In genomic region chr1:225736651-225737097, GRCh38 we compare ENCODE assay signal across 17 cellular contexts. TPM values are rescaled to one million over a fixed set of nuclear protein-coding genes. Genes with fewer than 3 reads are reported as not detected.
DNase-seq lines count a peak whose midpoint lies in the region; ATAC-seq, FAIRE-seq and TF ChIP-seq lines count a peak whose summit lies in the region.
"Had no signal": no experiment of that assay in that cellular context is flagged by ENCODE, and none has a peak within 500 bp of the region (broad histone marks: within the 10 kb centered on the region; RNA-seq: fewer than 3 reads in every experiment).

No MANE protein-coding gene starts in this region.

- TF ChIP-seq EP300 in HepG2 (IDR thresholded peaks at IDR 0.05; ENCODE audit: low read depth in 2 of 2, low read length in 2 of 2) (no peak), HepG2 (CRISPR knock-in tag; IDR thresholded peaks at IDR 0.05; ENCODE audit: borderline replicate concordance) (no peak), stomach (IDR thresholded peaks at IDR 0.05) (no peak)

- no peak for TF ChIP-seq POLR2A in HepG2 (IDR thresholded peaks at IDR 0.05; ENCODE audit: insufficient read depth in 1 of 2, low read depth in 2 of 2, low read length in 2 of 2)
- TF ChIP-seq POLR2A in stomach (IDR thresholded peaks at IDR 0.05): no peak

- peak; percentile 11; the same call in 1 of the 2 replicates for ATAC-seq in PC-3
- ATAC-seq in HepG2: peak; percentile 54

- no peaks in the 10 kb centered on the region for H3K9me3 Mint-ChIP-seq in MCF 10A (ENCODE audit: unreplicated experiment)
- H3K9me3 Mint-ChIP-seq: activated T-helper 1 cell treated with anti-CD3 and anti-CD28 coated beads, Interleukin-12 subunit alpha, Interleukin-12 subunit beta, Interleukin-2, Interleukin-4 antibody, amounts not matched to agents 30 ng/mL and 10 ng/mL and 1 ng/mL, durations not matched to agents 14 hours and 24 hours and 36 hours; endodermal cell had no signal

- DNase-seq in PC-3 (peak; percentile 20), MCF 10A (ENCODE audit: unreplicated experiment) (peak; percentile 77), HepG2 (ENCODE audit: low spot score) (no peak), stomach (no peak), COR-L47 (lab: John Stamatoyannopoulos, UW) (no peak), NCI-H146 (lab: John Stamatoyannopoulos, UW) (no peak), putamen (ENCODE audit: low spot score) (no peak)
- no peak for DNase-seq in activated CD4-positive, CD25-positive, alpha-beta regulatory T cell (lab: John Stamatoyannopoulos, UW)
- DNase-seq: activated CD4-positive, alpha-beta T cell treated with anti-CD3 and anti-CD28 coated beads, Interleukin-2, amount 50 U/mL, for 4 hours; C1 segment of cervical spinal cord; endodermal cell; KBM-7; NCI-H1694; NCI-H524 treated with DMSO at 0.1 percent for 48 hours; Peyer's patch had no signal

- 24% methylated on average over 6 of the region's 7 CpGs for WGBS in HepG2 (ENCODE audit: low lambda C conversion rate)
- WGBS in stomach, 5 donors: 59 to 74% (median 66%) methylated on average over 7 of the region's 7 CpGs

- peaks cover 11% of the 10 kb centered on the region for H3F3A ChIP-seq in PC-3 (ENCODE audit: low read length, unreplicated experiment)

- H3K27ac Mint-ChIP-seq in MCF 10A (ENCODE audit: low read depth, unreplicated experiment): peak overlapping the region; percentile 89
- H3K27ac Mint-ChIP-seq: activated T-helper 1 cell treated with anti-CD3 and anti-CD28 coated beads, Interleukin-12 subunit alpha, Interleukin-12 subunit beta, Interleukin-2, Interleukin-4 antibody, amounts not matched to agents 30 ng/mL and 10 ng/mL and 1 ng/mL, durations not matched to agents 14 hours and 24 hours and 36 hours; endodermal cell had no signal

- no peaks in the 10 kb centered on the region for H3K27me3 ChIP-seq in PC-3 (ENCODE audit: low read length)
- H3K27me3 ChIP-seq in HepG2 (ENCODE audit: control insufficient read depth in 1 of 2, insufficient read depth in 2 of 2, low read length in 2 of 2): peaks cover 0 to 5% of the 10 kb centered on the region in 2 experiments; a peak in 1 of 5 replicates
- no peaks in the 10 kb centered on the region for H3K27me3 ChIP-seq in stomach
- H3K27me3 ChIP-seq: Peyer's patch had no signal

- H4K20me1 ChIP-seq in PC-3 (ENCODE audit: low read length) (no peaks in the 10 kb centered on the region), HepG2 (ENCODE audit: insufficient read depth, low read length) (no peaks in the 10 kb centered on the region)

- peak overlapping the region; percentile 60 for H3K4me3 Mint-ChIP-seq in MCF 10A (ENCODE audit: unreplicated experiment)
- H3K4me3 Mint-ChIP-seq: activated T-helper 1 cell treated with anti-CD3 and anti-CD28 coated beads, Interleukin-12 subunit alpha, Interleukin-12 subunit beta, Interleukin-2, Interleukin-4 antibody, amounts not matched to agents 30 ng/mL and 10 ng/mL and 1 ng/mL, durations not matched to agents 14 hours and 24 hours and 36 hours; endodermal cell had no signal

- no peak for TF ChIP-seq RAD21 in HepG2 (CRISPR knock-in tag; IDR thresholded peaks at IDR 0.05)

- H3K9ac ChIP-seq in PC-3 (ENCODE audit: low read length) (peak overlapping the region; percentile 11; the same call in 1 of the 2 replicates), HepG2 (ENCODE audit: insufficient read depth, low read depth, low read length) (peak overlapping the region; percentile 37)

- CTCF ChIA-PET in PC-3 (lab: Charles Lee): interaction anchor here (0.5 to 1.0 kb wide), 3 partner anchors 10 to 35 kb away, joined by 3 to 5 read pairs (median 4); no protein-coding TSS in a partner anchor
- CTCF ChIA-PET in MCF 10A (lab: Yijun Ruan, JAX): interaction anchor here (0.6 to 7.8 kb wide), 41 partner anchors 8 to 264 kb away, joined by 3 to 228 read pairs (median 4); partner anchors contain the start of genes EPHX1, PYCR2 and SRP9
- CTCF ChIA-PET in HepG2 (lab: Yijun Ruan, JAX; ENCODE audit: low intra/inter-chr PET ratio, low total read pairs): no interaction called here

- peak overlapping the region; percentile 14 for H2AFZ ChIP-seq in PC-3 (ENCODE audit: low read length)
- H2AFZ ChIP-seq in HepG2 (ENCODE audit: low read length): no peak overlapping the region

- no peaks in the 10 kb centered on the region for H3K27me3 Mint-ChIP-seq in MCF 10A (ENCODE audit: insufficient read depth, unreplicated experiment)

- peak overlapping the region; percentile 68 for H3K27ac ChIP-seq in PC-3 (ENCODE audit: low read length)
- H3K27ac ChIP-seq in HepG2 (ENCODE audit: extremely low read length, insufficient read depth, low read length): no peak overlapping the region
- peak overlapping the region in 4 of 5 donors; percentile 50 to 70 (median 58) for H3K27ac ChIP-seq in stomach

- H3K4me3 ChIP-seq in PC-3 (ENCODE audit: low read length): peak overlapping the region; percentile 16; the same call in 1 of the 2 replicates
- peak overlapping the region; percentile 6 to 53 (median 35); a peak in 5 of 6 replicates for H3K4me3 ChIP-seq in HepG2 (replicated peaks in 1 of 3; ENCODE audit: insufficient read depth in 1 of 3, low read depth in 2 of 3, low read length in 3 of 3)
- no peak overlapping the region for H3K4me3 ChIP-seq in stomach
- H3K4me3 ChIP-seq: Peyer's patch had no signal

- in situ Hi-C loops in HepG2 (cut with HindIII; ENCODE audit: extremely low pct_ligation_motif_present, low pct_unique_long_range_greater_than_20kb): no loop called here

- H3K4me2 ChIP-seq in PC-3 (ENCODE audit: low read length) (peak overlapping the region; percentile 73), HepG2 (ENCODE audit: low read depth, low read length) (peak overlapping the region; percentile 71)

- BruUV-seq in PC-3 (replicated peaks; lab: Mats Ljungman, UMichigan): no TSS peak
- BruUV-seq in MCF 10A (replicated peaks; lab: Mats Ljungman, UMichigan): no TSS peak
- BruUV-seq in HepG2 (replicated peaks; lab: Mats Ljungman, UMichigan): no TSS peak

- POLR2A ChIA-PET in PC-3 (lab: Charles Lee; ENCODE audit: unreplicated experiment): interaction anchor here (0.6 kb wide), 1 partner anchor 228 kb away, joined by 3 read pairs; no protein-coding TSS in a partner anchor
- POLR2A ChIA-PET in MCF 10A (lab: Yijun Ruan, JAX): interaction anchor here (0.5 to 8.5 kb wide), 45 partner anchors 9 to 374 kb away, joined by 3 to 243 read pairs (median 5); partner anchors contain the start of genes ENAH, H3-3A, PYCR2 and SRP9
- POLR2A ChIA-PET in HepG2 (lab: Yijun Ruan, JAX): interaction anchor here (1.0 to 3.6 kb wide), 8 partner anchors 10 to 187 kb away, joined by 3 to 41 read pairs (median 10); partner anchors contain the start of genes ENAH and PYCR2

- TF ChIP-seq CTCF in PC-3 (conservative IDR thresholded peaks at IDR 0.05; ENCODE audit: low read depth, low read length) (no peak), MCF 10A (IDR thresholded peaks at IDR 0.05; ENCODE audit: unreplicated experiment) (no peak), HepG2 (CRISPR knock-in tag; IDR thresholded peaks at IDR 0.05) (no peak), stomach (IDR thresholded peaks at IDR 0.05) (no peak)

- FAIRE-seq in HepG2 (lab: Jason Lieb, UNC): no peak
- FAIRE-seq: GM12891 had no signal

- H3K4me1 ChIP-seq in PC-3 (ENCODE audit: insufficient read depth, low read length) (peaks cover 30% of the 10 kb centered on the region), HepG2 (ENCODE audit: insufficient read depth, low read length) (peaks cover 59% of the 10 kb centered on the region), stomach (peaks cover 15 to 27% (median 18%) of the 10 kb centered on the region in 4 donors)

- intact Hi-C loops in PC-3 (cut with micrococcal nuclease) (loop anchor here (1.0 kb wide), 2 partner anchors 36 kb away; no protein-coding TSS in a partner anchor), MCF 10A (cut with micrococcal nuclease) (loop anchor here (1.0 to 5.0 kb wide), 2 partner anchors 34 to 36 kb away; no protein-coding TSS in a partner anchor), HepG2 (cut with micrococcal nuclease; ENCODE audit: unreplicated experiment) (loop anchor here (5.0 kb wide), 2 partner anchors 34 to 36 kb away; no protein-coding TSS in a partner anchor), stomach (cut with DNase I; ENCODE audit: low total_unique reads) (no loop called here)

- peaks cover 33% of the 10 kb centered on the region for H3K4me1 Mint-ChIP-seq in MCF 10A (ENCODE audit: insufficient read depth, unreplicated experiment)

- H3K36me3 ChIP-seq in PC-3 (ENCODE audit: low read depth, low read length): no peaks in the 10 kb centered on the region
- H3K36me3 ChIP-seq in HepG2 (replicated peaks in 1 of 2; ENCODE audit: control insufficient read depth in 1 of 2, insufficient read depth in 2 of 2, low read length in 2 of 2): no peaks in the 10 kb centered on the region
- no peaks in the 10 kb centered on the region for H3K36me3 ChIP-seq in stomach
- H3K36me3 ChIP-seq: Peyer's patch had no signal

- no peaks in the 10 kb centered on the region for H3K9me2 ChIP-seq in PC-3 (replicated peaks; ENCODE audit: low read length)

- H3K9me3 ChIP-seq in PC-3 (ENCODE audit: low read length) (no peaks in the 10 kb centered on the region), HepG2 (ENCODE audit: low read length) (no peaks in the 10 kb centered on the region), stomach (no peaks in the 10 kb centered on the region)
- H3K9me3 ChIP-seq: Peyer's patch had no signal

- no peaks in the 10 kb centered on the region for H3K36me3 Mint-ChIP-seq in MCF 10A (ENCODE audit: insufficient read depth, unreplicated experiment)

- H3K79me2 ChIP-seq in PC-3 (ENCODE audit: low read length) (no peaks in the 10 kb centered on the region), HepG2 (ENCODE audit: insufficient read depth, low read length) (no peaks in the 10 kb centered on the region)

RNA-seq across cellular contexts. Expression of gene SRP9, which starts 41.0 kb away (rescaled TPM):
- 241 and 306 TPM in 2 replicates for total RNA-seq in PC-3 (2014; rRNA removed)
- total RNA-seq in MCF 10A (2022): 417 and 511 TPM in 2 replicates
- 251 and 524 TPM in 2 replicates for total RNA-seq in HepG2 (2016; rRNA removed; fragmentation: Illumina TruSeq; extraction: Trizol)
- total RNA-seq in HepG2 (2016; cell fraction: cytosol; rRNA removed; fragmentation: Illumina TruSeq; extraction: Trizol; ENCODE audit: low read depth): 34.2 and 43.4 TPM in 2 replicates
- total RNA-seq in HepG2 (2016; cell fraction: insoluble cytoplasmic fraction; rRNA removed; fragmentation: Illumina TruSeq; extraction: Trizol): 284 and 524 TPM in 2 replicates
- total RNA-seq in HepG2 (2016; cell fraction: membrane; rRNA removed; fragmentation: Illumina TruSeq; extraction: Trizol): 119 and 121 TPM in 2 replicates
- 114 and 119 TPM in 2 replicates for total RNA-seq in HepG2 (2016; cell fraction: nucleus; rRNA removed; fragmentation: Illumina TruSeq; extraction: Trizol)
- polyA plus RNA-seq in HepG2 (2011; rRNA removed): 217 and 307 TPM in 2 replicates
- polyA plus RNA-seq in HepG2 (2011; cell fraction: cytosol; rRNA removed): 155 and 238 TPM in 2 replicates
- polyA plus RNA-seq in HepG2 (2011; cell fraction: nucleus; rRNA removed): 51.6 and 71.1 TPM in 2 replicates
- 199 and 240 TPM in 2 replicates for polyA plus RNA-seq in HepG2 (2012)
- 47.7 and 66.3 TPM in 2 replicates for polyA plus RNA-seq in HepG2 (2016; cell fraction: cytosol; fragmentation: Illumina TruSeq; extraction: Trizol; ENCODE audit: low read depth)
- 592 and 651 TPM in 2 replicates for polyA plus RNA-seq in HepG2 (2016; cell fraction: insoluble cytoplasmic fraction; fragmentation: Illumina TruSeq; extraction: Trizol; ENCODE audit: low read depth)
- polyA plus RNA-seq in HepG2 (2016; cell fraction: membrane; fragmentation: Illumina TruSeq; extraction: Trizol; ENCODE audit: low read depth): 142 and 155 TPM in 2 replicates
- 229 and 237 TPM in 2 replicates for polyA plus RNA-seq in HepG2 (2016; cell fraction: nucleus; fragmentation: Illumina TruSeq; extraction: Trizol; ENCODE audit: insufficient read depth, low read depth)
- 170 and 215 TPM in 2 replicates for polyA minus RNA-seq in HepG2 (2011; rRNA and poly(A)+ RNA removed; ENCODE audit: low replicate concordance)
- polyA minus RNA-seq in HepG2 (2011; cell fraction: cytosol; rRNA and poly(A)+ RNA removed): 83.5 and 103 TPM in 2 replicates
- 38.2 and 45.3 TPM in 2 replicates for polyA minus RNA-seq in HepG2 (2011; cell fraction: nucleus; rRNA and poly(A)+ RNA removed)
- total RNA-seq in stomach: 100 to 1,000 TPM in 4 of 5 donors, 10 to 100 TPM in 1; 68.9 to 269 (median 130) TPM
- 100 to 1,000 TPM; 169 to 289 (median 267) TPM for polyA plus RNA-seq in stomach

Comparison
In these comparisons a context has a peak if more than half of its experiments do, and no peak if none do; other contexts are left out.
1. DNase-seq: peak in PC-3 (single experiment) and MCF 10A (single experiment); none in HepG2 (single experiment), stomach (single experiment), COR-L47 (single experiment), activated CD4-positive, CD25-positive, alpha-beta regulatory T cell (0 of 4), NCI-H146 (single experiment) and putamen (single experiment).
2. H3K4me3 ChIP-seq: peak in PC-3 (single experiment) and HepG2 (3 of 3); none in stomach (0 of 4).